Comparison of ENCODE assay signal across 1 cellular context in the genomic region with DNA sequence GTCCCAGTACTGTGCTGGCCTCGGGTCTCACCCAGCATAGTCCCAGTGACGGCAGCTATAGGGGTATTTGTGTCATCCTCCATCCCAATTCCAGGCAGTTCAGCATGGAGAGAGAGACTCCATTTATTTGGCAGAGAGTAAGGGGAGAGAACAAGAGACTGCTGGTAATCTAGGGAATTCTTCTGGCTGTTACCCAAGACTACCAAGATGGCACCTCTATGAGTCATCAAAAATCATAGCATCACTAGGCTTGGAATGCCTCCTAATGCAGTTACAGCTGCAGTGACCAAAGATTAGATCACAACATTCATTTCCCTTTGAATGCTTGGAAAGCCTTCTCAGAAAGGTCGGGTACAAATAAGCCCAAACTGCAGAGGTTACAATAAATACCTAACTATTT.
TF ChIP-seq lines count a peak whose summit lies in the region.

No MANE protein-coding gene starts in this region.

TF ChIP-seq in SK-N-SH, 30 proteins besides CTCF, POLR2A, EP300 and RAD21 (continued from another document):
- TF ChIP-seq, protein P1, sequence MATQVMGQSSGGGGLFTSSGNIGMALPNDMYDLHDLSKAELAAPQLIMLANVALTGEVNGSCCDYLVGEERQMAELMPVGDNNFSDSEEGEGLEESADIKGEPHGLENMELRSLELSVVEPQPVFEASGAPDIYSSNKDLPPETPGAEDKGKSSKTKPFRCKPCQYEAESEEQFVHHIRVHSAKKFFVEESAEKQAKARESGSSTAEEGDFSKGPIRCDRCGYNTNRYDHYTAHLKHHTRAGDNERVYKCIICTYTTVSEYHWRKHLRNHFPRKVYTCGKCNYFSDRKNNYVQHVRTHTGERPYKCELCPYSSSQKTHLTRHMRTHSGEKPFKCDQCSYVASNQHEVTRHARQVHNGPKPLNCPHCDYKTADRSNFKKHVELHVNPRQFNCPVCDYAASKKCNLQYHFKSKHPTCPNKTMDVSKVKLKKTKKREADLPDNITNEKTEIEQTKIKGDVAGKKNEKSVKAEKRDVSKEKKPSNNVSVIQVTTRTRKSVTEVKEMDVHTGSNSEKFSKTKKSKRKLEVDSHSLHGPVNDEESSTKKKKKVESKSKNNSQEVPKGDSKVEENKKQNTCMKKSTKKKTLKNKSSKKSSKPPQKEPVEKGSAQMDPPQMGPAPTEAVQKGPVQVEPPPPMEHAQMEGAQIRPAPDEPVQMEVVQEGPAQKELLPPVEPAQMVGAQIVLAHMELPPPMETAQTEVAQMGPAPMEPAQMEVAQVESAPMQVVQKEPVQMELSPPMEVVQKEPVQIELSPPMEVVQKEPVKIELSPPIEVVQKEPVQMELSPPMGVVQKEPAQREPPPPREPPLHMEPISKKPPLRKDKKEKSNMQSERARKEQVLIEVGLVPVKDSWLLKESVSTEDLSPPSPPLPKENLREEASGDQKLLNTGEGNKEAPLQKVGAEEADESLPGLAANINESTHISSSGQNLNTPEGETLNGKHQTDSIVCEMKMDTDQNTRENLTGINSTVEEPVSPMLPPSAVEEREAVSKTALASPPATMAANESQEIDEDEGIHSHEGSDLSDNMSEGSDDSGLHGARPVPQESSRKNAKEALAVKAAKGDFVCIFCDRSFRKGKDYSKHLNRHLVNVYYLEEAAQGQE (IDR thresholded peaks at IDR 0.05; ENCODE audit: low read depth, low read length), result 0 out of 2 replicates have a peak, but pooled peaks have one; percentile 18
- TF ChIP-seq YY1 (IDR thresholded peaks at IDR 0.05; ENCODE audit: low read depth), result peak; percentile 79; the same call in 1 of the 2 replicates
- TF ChIP-seq POLR2AphosphoS5 (IDR thresholded peaks at IDR 0.05; ENCODE audit: low read depth, low read length), result peak; percentile 48; the same call in 1 of the 2 replicates
- TF ChIP-seq, protein P2, sequence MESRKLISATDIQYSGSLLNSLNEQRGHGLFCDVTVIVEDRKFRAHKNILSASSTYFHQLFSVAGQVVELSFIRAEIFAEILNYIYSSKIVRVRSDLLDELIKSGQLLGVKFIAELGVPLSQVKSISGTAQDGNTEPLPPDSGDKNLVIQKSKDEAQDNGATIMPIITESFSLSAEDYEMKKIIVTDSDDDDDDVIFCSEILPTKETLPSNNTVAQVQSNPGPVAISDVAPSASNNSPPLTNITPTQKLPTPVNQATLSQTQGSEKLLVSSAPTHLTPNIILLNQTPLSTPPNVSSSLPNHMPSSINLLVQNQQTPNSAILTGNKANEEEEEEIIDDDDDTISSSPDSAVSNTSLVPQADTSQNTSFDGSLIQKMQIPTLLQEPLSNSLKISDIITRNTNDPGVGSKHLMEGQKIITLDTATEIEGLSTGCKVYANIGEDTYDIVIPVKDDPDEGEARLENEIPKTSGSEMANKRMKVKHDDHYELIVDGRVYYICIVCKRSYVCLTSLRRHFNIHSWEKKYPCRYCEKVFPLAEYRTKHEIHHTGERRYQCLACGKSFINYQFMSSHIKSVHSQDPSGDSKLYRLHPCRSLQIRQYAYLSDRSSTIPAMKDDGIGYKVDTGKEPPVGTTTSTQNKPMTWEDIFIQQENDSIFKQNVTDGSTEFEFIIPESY (IDR thresholded peaks at IDR 0.05; ENCODE audit: borderline replicate concordance, low read depth), result 0 out of 2 replicates have a peak, but pooled peaks have one; percentile 49
- TF ChIP-seq EZH2phosphoT487 (IDR thresholded peaks at IDR 0.05; ENCODE audit: borderline replicate concordance, low read depth), result no peak
